ENCODE assay signal across 10 cellular contexts in the genomic region with DNA sequence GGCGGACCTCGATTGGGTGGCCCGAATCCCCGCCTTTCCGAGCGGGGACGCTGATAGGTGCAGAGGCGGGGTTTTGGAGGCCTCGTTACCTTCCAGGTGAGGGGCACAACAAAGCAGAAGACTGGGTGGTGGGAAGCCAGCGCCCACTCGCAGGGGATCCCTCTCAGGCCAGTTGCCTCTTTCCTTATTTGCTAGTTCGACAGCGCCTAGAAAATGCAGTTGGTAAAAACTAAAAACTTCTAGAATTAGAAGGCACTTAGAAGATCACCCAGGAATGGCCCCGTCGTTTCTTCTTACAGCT. TPM values are rescaled to one million over a fixed set of nuclear protein-coding genes. Genes with fewer than 3 reads are reported as not detected.
DNase-seq lines count a peak whose midpoint lies in the region; ATAC-seq and TF ChIP-seq lines count a peak whose summit lies in the region.
"Had no signal": no experiment of that assay in that cellular context is flagged by ENCODE, and none has a peak within 500 bp of the region (broad histone marks: within the 10 kb centered on the region; RNA-seq: fewer than 3 reads in every experiment).

No MANE protein-coding gene starts in this region.

- no peak for ATAC-seq in natural killer cell
- ATAC-seq in HG03520 (IDR thresholded peaks at IDR 0.05; ENCODE audit: unreplicated experiment): no peak
- no peak for ATAC-seq in GM18517 (IDR thresholded peaks at IDR 0.05; ENCODE audit: unreplicated experiment)

- TF ChIP-seq CTCF in BE2C (IDR thresholded peaks at IDR 0.05; ENCODE audit: low read depth, low read length): no peak
- no peak for TF ChIP-seq CTCF in Loucy (conservative IDR thresholded peaks at IDR 0.05; ENCODE audit: low read length)
- no peak for TF ChIP-seq CTCF in dorsolateral prefrontal cortex (IDR thresholded peaks at IDR 0.05 in 54 of 56, conservative IDR thresholded peaks at IDR 0.05 in 2 of 56; ENCODE audit: low read depth in 1 of 56, partially characterized antibody in 56 of 56)
- no peak for TF ChIP-seq CTCF in natural killer cell (IDR thresholded peaks at IDR 0.05)

- H3K4me3 ChIP-seq in BE2C (ENCODE audit: low read depth, low read length) (peak overlapping the region; percentile 53), Loucy (ENCODE audit: low read length, poor library complexity, severe bottlenecking) (peak overlapping the region; percentile 96), dorsolateral prefrontal cortex (peak overlapping the region; percentile 68 to 100 (median 99))

- H3K9ac ChIP-seq in Loucy (ENCODE audit: low read depth, low read length, poor library complexity, severe bottlenecking): peak overlapping the region; percentile 38

- H3K27me3 ChIP-seq in BE2C (no peaks in the 10 kb centered on the region), Loucy (ENCODE audit: insufficient read depth, low read length, poor library complexity, severe bottlenecking) (no peaks in the 10 kb centered on the region), dorsolateral prefrontal cortex (no peaks in the 10 kb centered on the region)

- no peaks in the 10 kb centered on the region for H3K9me3 Mint-ChIP-seq in natural killer cell

- H3K9me3 ChIP-seq in BE2C (no peaks in the 10 kb centered on the region), Loucy (ENCODE audit: insufficient read depth, low read depth, low read length) (no peaks in the 10 kb centered on the region)

- intact Hi-C loops in dorsolateral prefrontal cortex (cut with DNase I) (loop anchor here (5.0 to 10.0 kb wide), 4 partner anchors 82 to 597 kb away; partner anchors contain the start of genes PHB1 (in 1 of the 2) and SLC35B1 (in 1 of the 2)), natural killer cell (cut with micrococcal nuclease) (loop anchor here (1.0 to 2.0 kb wide), 3 partner anchors 25 to 218 kb away; partner anchors contain the start of gene FAM117A)

- no peaks in the 10 kb centered on the region for H3K36me3 Mint-ChIP-seq in natural killer cell

- no peaks in the 10 kb centered on the region for H3F3A ChIP-seq in Loucy (ENCODE audit: low read depth)

- peak overlapping the region; percentile 95 for H3K4me2 ChIP-seq in Loucy (ENCODE audit: low read depth, low read length, poor library complexity, severe bottlenecking)

- H3K79me2 ChIP-seq in Loucy (ENCODE audit: insufficient read depth, low read length): peaks cover 60% of the 10 kb centered on the region

- H3K27ac Mint-ChIP-seq in natural killer cell: peak overlapping the region; percentile 99

- peak overlapping the region in 14 of 59 donors; percentile 19 to 100 (median 100) for H3K27ac ChIP-seq in dorsolateral prefrontal cortex

- H3K4me1 ChIP-seq in BE2C (peaks cover 3% of the 10 kb centered on the region; the same call in 1 of the 2 replicates), Loucy (ENCODE audit: insufficient read depth, low read length, poor library complexity, severe bottlenecking) (peaks cover 55% of the 10 kb centered on the region)

- peaks cover 47% of the 10 kb centered on the region for H4K20me1 ChIP-seq in Loucy (ENCODE audit: insufficient read depth, low read length, poor library complexity, severe bottlenecking)

- H2AFZ ChIP-seq in Loucy (ENCODE audit: low read length): no peak overlapping the region

- peak overlapping the region; percentile 99 for H3K4me3 Mint-ChIP-seq in natural killer cell

- DNase-seq in BE2C (no peak), dorsolateral prefrontal cortex (no peak), natural killer cell (no peak), ecto neural progenitor cell (ENCODE audit: low spot score) (no peak), NCI-H146 (lab: John Stamatoyannopoulos, UW) (no peak)

- H3K4me1 Mint-ChIP-seq in natural killer cell: peaks cover 53 to 56% of the 10 kb centered on the region in 2 donors

- no peaks in the 10 kb centered on the region for H3K9me2 ChIP-seq in Loucy (replicated peaks; ENCODE audit: low read depth, low read length)

- peaks cover 41% of the 10 kb centered on the region for H3K36me3 ChIP-seq in BE2C
- H3K36me3 ChIP-seq in Loucy (ENCODE audit: insufficient read depth, low read length): peaks cover 25% of the 10 kb centered on the region; the same call in 1 of the 2 replicates

- no peaks in the 10 kb centered on the region for H3K27me3 Mint-ChIP-seq in natural killer cell (ENCODE audit: low read depth in 2 of 2)

RNA-seq across cellular contexts. Expression of gene KAT7, which starts 0.7 kb away (rescaled TPM):
- polyA plus RNA-seq in BE2C (2012; ENCODE audit: insufficient read depth, insufficient read length, low read depth): 38.5 TPM
- total RNA-seq in dorsolateral prefrontal cortex (100 to 1,000 TPM in 73 of 120 experiments, 10 to 100 TPM in 47; 73.9 to 129 (median 102) TPM), natural killer cell (100 to 1,000 TPM; 195 to 231 (median 213) TPM)

RNA-seq across cellular contexts. Expression of gene FAM117A, which starts 25.3 kb away (rescaled TPM):
- polyA plus RNA-seq in BE2C (2012; ENCODE audit: insufficient read depth, insufficient read length, low read depth): 17.0 TPM
- total RNA-seq in dorsolateral prefrontal cortex: 10 to 100 TPM in 10 of 120 experiments, 1 to 10 TPM in 110; 3.7 to 12.6 (median 6.9) TPM
- total RNA-seq in natural killer cell: 10 to 100 TPM; 55.2 to 88.4 (median 79.2) TPM

RNA-seq across cellular contexts. Expression of gene TAC4, which starts 58.6 kb away (rescaled TPM):
- not detected for polyA plus RNA-seq in BE2C (2012; ENCODE audit: insufficient read depth, insufficient read length, low read depth)
- total RNA-seq in dorsolateral prefrontal cortex: 1 to 10 TPM in 1 of 120 experiments, under 1 TPM in 1, not detected in 118; 0.97 to 1.3 TPM
- not detected for total RNA-seq in natural killer cell
- total RNA-seq: dermis microvascular lymphatic vessel endothelial cell, M059J had no signal

Comparison
In these comparisons a context has a peak if more than half of its experiments do, and no peak if none do; other contexts are left out.
1. RNA of gene FAM117A, which starts 25.3 kb away (total RNA-seq): 55.2 to 88.4 TPM in natural killer cell; 3.7 to 12.6 TPM in dorsolateral prefrontal cortex; every median in the first group is over 4 times any median in the second.
2. Peak in every context shown above with its lines, with median percentiles within 50 percentile points of each other: H3K4me3 ChIP-seq.